ENCODE assay signal across 17 cellular contexts in the genomic region with DNA sequence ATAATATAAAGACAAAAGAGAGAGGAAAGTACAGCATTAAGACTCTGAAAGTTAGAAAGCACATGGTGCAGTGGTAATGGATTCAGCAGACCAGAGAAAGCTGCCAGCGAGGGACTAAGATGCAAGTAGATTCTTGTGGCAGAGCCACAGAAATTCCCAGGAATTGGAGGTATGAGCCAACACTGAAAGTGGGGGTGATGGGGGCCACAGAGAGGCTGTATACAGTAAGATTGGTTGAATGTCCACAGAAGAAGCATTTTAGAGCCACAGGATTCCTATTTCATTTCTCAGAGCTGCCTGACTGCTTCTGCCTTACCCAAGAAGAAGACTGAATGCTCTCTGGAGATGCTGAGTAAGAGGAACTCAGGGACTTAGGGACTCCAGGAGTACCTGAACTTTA.
"Had no signal": no experiment of that assay in that cellular context is flagged by ENCODE, and none has a peak within 500 bp of the region (broad histone marks: within the 10 kb centered on the region; RNA-seq: fewer than 3 reads in every experiment).

No MANE protein-coding gene starts in this region.

- H3K4me1 Mint-ChIP-seq: activated naive CD8-positive, alpha-beta T cell treated with anti-CD3 and anti-CD28 coated beads, Interleukin-2, amount 10 ng/mL, durations not matched to agents 7 days and 5 days; nephron had no signal

- DNase-seq: activated CD4-positive, alpha-beta T cell treated with anti-CD3 and anti-CD28 coated beads, Interleukin-2, amount 50 U/mL, for 1 hour; activated naive CD8-positive, alpha-beta T cell treated with anti-CD3 and anti-CD28 coated beads, Interleukin-2, amount 10 ng/mL, durations not matched to agents 7 days and 5 days; aorta; hippocampal formation; kidney; left ventricle myocardium superior; mesendoderm; occipital lobe; right cardiac atrium; SW 1271; upper lobe of right lung had no signal

- H3K4me3 Mint-ChIP-seq: activated naive CD8-positive, alpha-beta T cell treated with anti-CD3 and anti-CD28 coated beads, Interleukin-2, amount 10 ng/mL, durations not matched to agents 7 days and 5 days; activated T-helper 1 cell treated with anti-CD3 and anti-CD28 coated beads, Interleukin-12 subunit alpha, Interleukin-12 subunit beta, Interleukin-2, Interleukin-4 antibody, amounts not matched to agents 30 ng/mL and 10 ng/mL and 1 ng/mL, durations not matched to agents 14 hours and 24 hours and 36 hours; nephron; stimulated activated naive CD8-positive, alpha-beta T cell treated with anti-CD3 and anti-CD28 coated beads, Interleukin-15, Interleukin-2, amounts not matched to agents 100 ng/mL and 50 ng/mL, for 24 hours had no signal

- ATAC-seq: left ventricle myocardium superior, right cardiac atrium, upper lobe of right lung had no signal

- H3K4me3 ChIP-seq: cardiac muscle cell, upper lobe of right lung had no signal

- H3K27ac Mint-ChIP-seq: activated naive CD8-positive, alpha-beta T cell treated with anti-CD3 and anti-CD28 coated beads, Interleukin-2, amount 10 ng/mL, durations not matched to agents 7 days and 5 days; activated T-helper 1 cell treated with anti-CD3 and anti-CD28 coated beads, Interleukin-12 subunit alpha, Interleukin-12 subunit beta, Interleukin-2, Interleukin-4 antibody, amounts not matched to agents 30 ng/mL and 10 ng/mL and 1 ng/mL, durations not matched to agents 14 hours and 24 hours and 36 hours; nephron; progenitor cell of endocrine pancreas; stimulated activated naive CD8-positive, alpha-beta T cell treated with anti-CD3 and anti-CD28 coated beads, Interleukin-15, Interleukin-2, amounts not matched to agents 100 ng/mL and 50 ng/mL, for 24 hours had no signal

- H3K27me3 Mint-ChIP-seq: progenitor cell of endocrine pancreas; stimulated activated naive CD8-positive, alpha-beta T cell treated with anti-CD3 and anti-CD28 coated beads, Interleukin-15, Interleukin-2, amounts not matched to agents 100 ng/mL and 50 ng/mL, for 24 hours had no signal

- FAIRE-seq: endometrium had no signal

- H3K27ac ChIP-seq: cardiac muscle cell, upper lobe of right lung had no signal

- H3K9me3 Mint-ChIP-seq: activated naive CD8-positive, alpha-beta T cell treated with anti-CD3 and anti-CD28 coated beads, Interleukin-2, amount 10 ng/mL, durations not matched to agents 7 days and 5 days; activated T-helper 1 cell treated with anti-CD3 and anti-CD28 coated beads, Interleukin-12 subunit alpha, Interleukin-12 subunit beta, Interleukin-2, Interleukin-4 antibody, amounts not matched to agents 30 ng/mL and 10 ng/mL and 1 ng/mL, durations not matched to agents 14 hours and 24 hours and 36 hours; stimulated activated naive CD8-positive, alpha-beta T cell treated with anti-CD3 and anti-CD28 coated beads, Interleukin-15, Interleukin-2, amounts not matched to agents 100 ng/mL and 50 ng/mL, for 24 hours had no signal

- H3K9me3 ChIP-seq: upper lobe of right lung had no signal

- H3K36me3 Mint-ChIP-seq: activated naive CD8-positive, alpha-beta T cell treated with anti-CD3 and anti-CD28 coated beads, Interleukin-2, amount 10 ng/mL, durations not matched to agents 7 days and 5 days had no signal

- H3K4me1 ChIP-seq: upper lobe of right lung had no signal

- H3K36me3 ChIP-seq: cardiac muscle cell, upper lobe of right lung had no signal

- H3K27me3 ChIP-seq: cardiac muscle cell, upper lobe of right lung had no signal
